21 cellular contexts compared by ENCODE assay signal in genomic region chr16:7597677-7598076, GRCh38.
"Had no signal": no experiment of that assay in that cellular context is flagged by ENCODE, and none has a peak within 500 bp of the region (broad histone marks: within the 10 kb centered on the region; RNA-seq: fewer than 3 reads in every experiment).

No MANE protein-coding gene starts in this region.

- H3K36me3 Mint-ChIP-seq: activated naive CD4-positive, alpha-beta T cell treated with anti-CD3 and anti-CD28 coated beads, Interleukin-2, amount 50 U/mL, for 72 hours; naive thymus-derived CD8-positive, alpha-beta T cell had no signal

- DNase-seq: activated B cell treated with CpG ODN at 0.5 μM for 24 hours; activated CD4-positive, alpha-beta T cell treated with anti-CD3 and anti-CD28 coated beads, Interleukin-2, amount 10 ng/mL, durations not matched to agents 24 days and 14 days; activated CD8-positive, alpha-beta memory T cell treated with anti-CD3 and anti-CD28 coated beads, Interleukin-2, amount 50 U/mL, for 4 hours; activated CD8-positive, alpha-beta T cell treated with anti-CD3 and anti-CD28 coated beads, Interleukin-2, amount 10 ng/mL, durations not matched to agents 7 days and 5 days; activated gamma-delta T cell; activated T-cell treated with anti-CD3 and anti-CD28 coated beads, Interleukin-2, amount 50 U/mL, for 72 hours; cerebellar nuclear complex; effector CD8-positive, alpha-beta T cell; foreskin fibroblast; glutamatergic neuron; hypothalamus; left cardiac atrium; naive thymus-derived CD8-positive, alpha-beta T cell; stimulated activated CD4-positive, alpha-beta T cell treated with anti-CD3 and anti-CD28 coated beads, Interleukin-4, amount 100 ng/mL, for 24 hours; stimulated activated naive CD4-positive, alpha-beta T cell; tibial artery had no signal

- H3K4me3 Mint-ChIP-seq: activated B cell treated with CpG ODN at 0.5 μM for 24 hours; activated CD4-positive, alpha-beta T cell treated with anti-CD3 and anti-CD28 coated beads, Interleukin-2, amount 10 ng/mL, durations not matched to agents 24 days and 14 days; activated CD8-positive, alpha-beta T cell treated with anti-CD3 and anti-CD28 coated beads, Interleukin-2, amount 10 ng/mL, durations not matched to agents 7 days and 5 days; activated T-cell treated with anti-CD3 and anti-CD28 coated beads, Interleukin-2, amount 50 U/mL, for 72 hours; naive thymus-derived CD8-positive, alpha-beta T cell; T-helper 1 cell treated with Interleukin-12 subunit alpha and Interleukin-12 subunit beta and Interleukin-4 antibody, amounts not matched to agents 30 μg/mL and 1 μg/mL, for 36 hours had no signal

- ATAC-seq: activated CD8-positive, alpha-beta T cell treated with anti-CD3 and anti-CD28 coated beads, Interleukin-2, amount 10 ng/mL, durations not matched to agents 7 days and 5 days; activated naive CD4-positive, alpha-beta T cell treated with anti-CD3 and anti-CD28 coated beads, Interleukin-2, amount 50 U/mL, for 72 hours; activated T-cell treated with anti-CD3 and anti-CD28 coated beads, Interleukin-2, amount 50 U/mL, for 72 hours; naive thymus-derived CD8-positive, alpha-beta T cell had no signal

- H3K27me3 ChIP-seq: neutrophil, tibial artery, vagina had no signal

- H3K4me1 Mint-ChIP-seq: activated B cell treated with CpG ODN at 0.5 μM for 24 hours; activated CD4-positive, alpha-beta T cell treated with anti-CD3 and anti-CD28 coated beads, Interleukin-2, amount 10 ng/mL, durations not matched to agents 24 days and 14 days; naive thymus-derived CD8-positive, alpha-beta T cell had no signal

- H3K27ac ChIP-seq: neutrophil, skin epidermis, tibial artery, vagina had no signal

- H3K27me3 Mint-ChIP-seq: activated B cell treated with CpG ODN at 0.5 μM for 24 hours; activated CD4-positive, alpha-beta T cell treated with anti-CD3 and anti-CD28 coated beads, Interleukin-2, amount 10 ng/mL, durations not matched to agents 24 days and 14 days; naive thymus-derived CD8-positive, alpha-beta T cell had no signal

- H3K4me1 ChIP-seq: tibial artery, vagina had no signal

- H3K27ac Mint-ChIP-seq: activated B cell treated with CpG ODN at 0.5 μM for 24 hours; activated CD4-positive, alpha-beta T cell treated with anti-CD3 and anti-CD28 coated beads, Interleukin-2, amount 10 ng/mL, durations not matched to agents 24 days and 14 days; activated CD8-positive, alpha-beta T cell treated with anti-CD3 and anti-CD28 coated beads, Interleukin-2, amount 10 ng/mL, durations not matched to agents 7 days and 5 days; activated naive CD4-positive, alpha-beta T cell treated with anti-CD3 and anti-CD28 coated beads, Interleukin-2, amount 50 U/mL, for 72 hours; activated T-cell treated with anti-CD3 and anti-CD28 coated beads, Interleukin-2, amount 50 U/mL, for 72 hours; naive thymus-derived CD8-positive, alpha-beta T cell; T-helper 1 cell treated with Interleukin-12 subunit alpha and Interleukin-12 subunit beta and Interleukin-4 antibody, amounts not matched to agents 30 μg/mL and 1 μg/mL, for 36 hours had no signal
